22 cellular contexts compared by ENCODE assay signal in genomic region chr4:62161446-62161845, GRCh38.
"Had no signal": no experiment of that assay in that cellular context is flagged by ENCODE, and none has a peak within 500 bp of the region (broad histone marks: within the 10 kb centered on the region; RNA-seq: fewer than 3 reads in every experiment).

No MANE protein-coding gene starts in this region.

- DNase-seq: Kasumi-1, MM.1S, NCI-H1092 treated with DMSO at 0.1 percent for 48 hours, NCI-H1436, NCI-H187, NCI-H2029, NCI-H2081 treated with DMSO at 0.1 percent for 48 hours, NCI-H2171, NCI-H226, NCI-H446, NCI-H510A, NCI-H524 treated with DMSO at 0.1 percent for 48 hours, Right ventricle myocardium superior, RPMI8226, SIG-M5, SK-N-SH, SW 1271 had no signal

- H3K27me3 ChIP-seq: SJSA1 had no signal

- H3K4me2 ChIP-seq: KMS-11, SK-N-SH had no signal

- H3K4me1 Mint-ChIP-seq: IgD-negative memory B cell had no signal

- H3K9me2 ChIP-seq: SK-N-SH had no signal

- H3K4me1 ChIP-seq: SJSA1 had no signal

- H3K4me3 Mint-ChIP-seq: IgD-negative memory B cell had no signal

- H3K27ac Mint-ChIP-seq: IgD-negative memory B cell had no signal

- H3K27ac ChIP-seq: HL-60, KMS-11, SJSA1 had no signal

- H3K36me3 Mint-ChIP-seq: IgD-negative memory B cell had no signal

- H3K27me3 Mint-ChIP-seq: IgD-negative memory B cell had no signal

- H3K36me3 ChIP-seq: SJSA1 had no signal

- H3K4me3 ChIP-seq: K562, SJSA1 had no signal

- ATAC-seq: K562 had no signal
